ENCODE assay signal across 11 cellular contexts in genomic region chr13:113853518-113854237, GRCh38. TPM values are rescaled to one million over a fixed set of nuclear protein-coding genes. Genes with fewer than 3 reads are reported as not detected.
DNase-seq lines count a peak whose midpoint lies in the region; ATAC-seq and TF ChIP-seq lines count a peak whose summit lies in the region.
"Had no signal": no experiment of that assay in that cellular context is flagged by ENCODE, and none has a peak within 500 bp of the region (broad histone marks: within the 10 kb centered on the region; RNA-seq: fewer than 3 reads in every experiment).

No MANE protein-coding gene starts in this region.

- in situ Hi-C loops in GM13977 (cut with MboI; ENCODE audit: low pct_unique_long_range_greater_than_20kb, low sequenced_read_pairs, unreplicated experiment): no loop called here

- ATAC-seq in GM23338: peak; percentile 9
- ATAC-seq in right cardiac atrium: peak; percentile 57 to 72
- ATAC-seq in esophagus mucosa: no peak

- H3K4me3 ChIP-seq in GM23338 (no peak overlapping the region), adipocyte (ENCODE audit: low read length) (no peak overlapping the region), right cardiac atrium (ENCODE audit: low read length) (no peak overlapping the region), skeletal muscle tissue (ENCODE audit: low read length in 3 of 3) (peak overlapping the region; percentile 4 to 22 (median 11))
- H3K4me3 ChIP-seq: SJCRH30 had no signal

- peaks cover 17% of the 10 kb centered on the region; the same call in 1 of the 2 replicates for H3K79me2 ChIP-seq in GM23338 (replicated peaks; ENCODE audit: insufficient read depth)

- no peaks in the 10 kb centered on the region for H3K36me3 Mint-ChIP-seq in GM23338 (ENCODE audit: low read depth)
- H3K36me3 Mint-ChIP-seq in activated T-helper 1 cell treated with anti-CD3 and anti-CD28 coated beads, Interleukin-12 subunit alpha, Interleukin-12 subunit beta, Interleukin-2, Interleukin-4 antibody, amounts not matched to agents 30 ng/mL and 10 ng/mL and 1 ng/mL, durations not matched to agents 14 hours and 24 hours and 36 hours (ENCODE audit: low read depth): no peaks in the 10 kb centered on the region

- H3K27ac ChIP-seq in GM23338 (ENCODE audit: low read depth) (no peak overlapping the region), right cardiac atrium (ENCODE audit: low read length) (peak overlapping the region; percentile 26), skeletal muscle tissue (ENCODE audit: low read depth, low read length) (peak overlapping the region; percentile 69)
- H3K27ac ChIP-seq: KMS-11, SJCRH30 had no signal

- H3K36me3 ChIP-seq in GM23338 (ENCODE audit: insufficient read depth) (no peaks in the 10 kb centered on the region), adipocyte (ENCODE audit: control insufficient read depth, insufficient read depth, low read length, severe bottlenecking) (no peaks in the 10 kb centered on the region), skeletal muscle tissue (ENCODE audit: control insufficient read depth in 3 of 3, insufficient read depth in 3 of 3, low read length in 3 of 3) (peaks cover 0 to 7% (median 2%) of the 10 kb centered on the region in 3 donors)
- H3K36me3 ChIP-seq: SJCRH30 had no signal

- peaks cover 16% of the 10 kb centered on the region for H3K27me3 Mint-ChIP-seq in GM23338 (ENCODE audit: insufficient read depth, low read depth, poor library complexity)
- H3K27me3 Mint-ChIP-seq in activated T-helper 1 cell treated with anti-CD3 and anti-CD28 coated beads, Interleukin-12 subunit alpha, Interleukin-12 subunit beta, Interleukin-2, Interleukin-4 antibody, amounts not matched to agents 30 ng/mL and 10 ng/mL and 1 ng/mL, durations not matched to agents 14 hours and 24 hours and 36 hours (ENCODE audit: insufficient read depth): no peaks in the 10 kb centered on the region

- no peaks in the 10 kb centered on the region for H3K27me3 ChIP-seq in GM23338 (ENCODE audit: insufficient read depth)
- H3K27me3 ChIP-seq in adipocyte (replicated peaks; ENCODE audit: control insufficient read depth, insufficient read depth, low read length): no peaks in the 10 kb centered on the region
- no peaks in the 10 kb centered on the region for H3K27me3 ChIP-seq in right cardiac atrium (ENCODE audit: control insufficient read depth, insufficient read depth)
- H3K27me3 ChIP-seq in skeletal muscle tissue (ENCODE audit: control insufficient read depth in 3 of 3, insufficient read depth in 3 of 3, low read length in 3 of 3): no peaks in the 10 kb centered on the region
- H3K27me3 ChIP-seq: SJCRH30 had no signal

- H3K9me3 ChIP-seq in adipocyte (ENCODE audit: control insufficient read depth, low read length) (no peaks in the 10 kb centered on the region), right cardiac atrium (ENCODE audit: control insufficient read depth, low read length) (no peaks in the 10 kb centered on the region), skeletal muscle tissue (ENCODE audit: control insufficient read depth in 3 of 3, low read length in 3 of 3) (no peaks in the 10 kb centered on the region)

- H3F3A ChIP-seq in GM23338 (replicated peaks; ENCODE audit: low read depth): peaks cover 7% of the 10 kb centered on the region

- no peaks in the 10 kb centered on the region; the same call in 1 of the 2 replicates for H3K9me2 ChIP-seq in GM23338 (ENCODE audit: insufficient read depth)

- intact Hi-C loops in right cardiac atrium (cut with DNase I): no loop called here
- intact Hi-C loops in activated T-helper 1 cell treated with anti-CD3 and anti-CD28 coated beads, Interleukin-12 subunit alpha, Interleukin-12 subunit beta, Interleukin-2, Interleukin-4 antibody, amounts not matched to agents 30 ng/mL and 10 ng/mL and 1 ng/mL, durations not matched to agents 14 hours and 24 hours and 36 hours (cut with micrococcal nuclease): no loop called here

- H3K9me3 Mint-ChIP-seq in GM23338: no peaks in the 10 kb centered on the region
- peaks cover 4% of the 10 kb centered on the region for H3K9me3 Mint-ChIP-seq in activated T-helper 1 cell treated with anti-CD3 and anti-CD28 coated beads, Interleukin-12 subunit alpha, Interleukin-12 subunit beta, Interleukin-2, Interleukin-4 antibody, amounts not matched to agents 30 ng/mL and 10 ng/mL and 1 ng/mL, durations not matched to agents 14 hours and 24 hours and 36 hours

- peak overlapping the region; percentile 23 for H3K9ac ChIP-seq in adipocyte (ENCODE audit: low read length)
- H3K9ac ChIP-seq in skeletal muscle tissue (ENCODE audit: low read depth in 1 of 3, low read length in 3 of 3): peak overlapping the region in 2 of 3 donors; percentile 24 to 68
- H3K9ac ChIP-seq: KMS-11 had no signal

- no peaks in the 10 kb centered on the region for H4K20me1 ChIP-seq in GM23338 (replicated peaks; ENCODE audit: insufficient read depth)

- H3K4me3 Mint-ChIP-seq in GM23338: no peak overlapping the region
- H3K4me3 Mint-ChIP-seq in activated T-helper 1 cell treated with anti-CD3 and anti-CD28 coated beads, Interleukin-12 subunit alpha, Interleukin-12 subunit beta, Interleukin-2, Interleukin-4 antibody, amounts not matched to agents 30 ng/mL and 10 ng/mL and 1 ng/mL, durations not matched to agents 14 hours and 24 hours and 36 hours: no peak overlapping the region
- H3K4me3 Mint-ChIP-seq: activated CD4-positive, alpha-beta T cell treated with anti-CD3 and anti-CD28 coated beads, Interleukin-2, amount 10 ng/mL, durations not matched to agents 24 days and 14 days had no signal

- TF ChIP-seq CTCF in GM23338 (conservative IDR thresholded peaks at IDR 0.05; ENCODE audit: low read depth in 2 of 2): no peak
- TF ChIP-seq CTCF in GM13977 (IDR thresholded peaks at IDR 0.05; ENCODE audit: extremely low read depth, insufficient read depth, missing control alignments): no peak

- DNase-seq in GM23338 (ENCODE audit: low spot score): no peak
- DNase-seq in adipocyte (ENCODE audit: low read depth): no peak
- DNase-seq in right cardiac atrium: peak in 2 of 3 donors; percentile 63 to 76
- DNase-seq in putamen (ENCODE audit: low spot score): no peak
- DNase-seq in GM13977 (ENCODE audit: low spot score): no peak
- DNase-seq in activated T-helper 1 cell treated with anti-CD3 and anti-CD28 coated beads, Interleukin-12 subunit alpha, Interleukin-12 subunit beta, Interleukin-2, Interleukin-4 antibody, amounts not matched to agents 30 ng/mL and 10 ng/mL and 1 ng/mL, durations not matched to agents 14 hours and 24 hours and 36 hours (ENCODE audit: low spot score): no peak
- DNase-seq: activated CD4-positive, alpha-beta T cell treated with anti-CD3 and anti-CD28 coated beads, Interleukin-2, amount 10 ng/mL, durations not matched to agents 24 days and 14 days had no signal

- H3K4me2 ChIP-seq in GM23338: no peak overlapping the region
- H3K4me2 ChIP-seq: KMS-11 had no signal

- H2AFZ ChIP-seq in GM23338: no peak overlapping the region

- 35% methylated on average over 11 of the region's 11 CpGs for WGBS in right cardiac atrium

- H3K4me1 ChIP-seq in GM23338 (ENCODE audit: insufficient read depth) (peaks cover 6% of the 10 kb centered on the region), adipocyte (ENCODE audit: control insufficient read depth, insufficient read depth, low read length) (peaks cover 33% of the 10 kb centered on the region), right cardiac atrium (ENCODE audit: control insufficient read depth, insufficient read depth, low read length) (peaks cover 27% of the 10 kb centered on the region), skeletal muscle tissue (ENCODE audit: control insufficient read depth in 3 of 3, insufficient read depth in 3 of 3, low read length in 3 of 3) (peaks cover 54 to 81% (median 59%) of the 10 kb centered on the region in 3 donors)
- H3K4me1 ChIP-seq: SJCRH30 had no signal

- H3K4me1 Mint-ChIP-seq in GM23338: peaks cover 45% of the 10 kb centered on the region
- H3K4me1 Mint-ChIP-seq in activated T-helper 1 cell treated with anti-CD3 and anti-CD28 coated beads, Interleukin-12 subunit alpha, Interleukin-12 subunit beta, Interleukin-2, Interleukin-4 antibody, amounts not matched to agents 30 ng/mL and 10 ng/mL and 1 ng/mL, durations not matched to agents 14 hours and 24 hours and 36 hours (ENCODE audit: low read depth): no peaks in the 10 kb centered on the region

- no peak overlapping the region for H3K27ac Mint-ChIP-seq in GM23338
- no peak overlapping the region for H3K27ac Mint-ChIP-seq in activated T-helper 1 cell treated with anti-CD3 and anti-CD28 coated beads, Interleukin-12 subunit alpha, Interleukin-12 subunit beta, Interleukin-2, Interleukin-4 antibody, amounts not matched to agents 30 ng/mL and 10 ng/mL and 1 ng/mL, durations not matched to agents 14 hours and 24 hours and 36 hours
- H3K27ac Mint-ChIP-seq: activated CD4-positive, alpha-beta T cell treated with anti-CD3 and anti-CD28 coated beads, Interleukin-2, amount 10 ng/mL, durations not matched to agents 24 days and 14 days had no signal

TF ChIP-seq in GM23338, 12 proteins besides CTCF, POLR2A, EP300 and RAD21 (continues in another document):
- TF ChIP-seq POLR2AphosphoS5 (IDR thresholded peaks at IDR 0.05; ENCODE audit: low read depth) (no peak), JUNB (IDR thresholded peaks at IDR 0.05; ENCODE audit: unreplicated experiment) (no peak), EZH2 (IDR thresholded peaks at IDR 0.05; ENCODE audit: low read depth, unreplicated experiment) (no peak), ZNF331 (CRISPR knock-in tag; IDR thresholded peaks at IDR 0.05; ENCODE audit: low read depth) (no peak), CREB1 (CRISPR knock-in tag; IDR thresholded peaks at IDR 0.05; ENCODE audit: low read depth) (no peak), ZNF114 (CRISPR knock-in tag; IDR thresholded peaks at IDR 0.05) (no peak), STAT1 (IDR thresholded peaks at IDR 0.05; ENCODE audit: unreplicated experiment) (no peak)
- TF ChIP-seq, protein P1, sequence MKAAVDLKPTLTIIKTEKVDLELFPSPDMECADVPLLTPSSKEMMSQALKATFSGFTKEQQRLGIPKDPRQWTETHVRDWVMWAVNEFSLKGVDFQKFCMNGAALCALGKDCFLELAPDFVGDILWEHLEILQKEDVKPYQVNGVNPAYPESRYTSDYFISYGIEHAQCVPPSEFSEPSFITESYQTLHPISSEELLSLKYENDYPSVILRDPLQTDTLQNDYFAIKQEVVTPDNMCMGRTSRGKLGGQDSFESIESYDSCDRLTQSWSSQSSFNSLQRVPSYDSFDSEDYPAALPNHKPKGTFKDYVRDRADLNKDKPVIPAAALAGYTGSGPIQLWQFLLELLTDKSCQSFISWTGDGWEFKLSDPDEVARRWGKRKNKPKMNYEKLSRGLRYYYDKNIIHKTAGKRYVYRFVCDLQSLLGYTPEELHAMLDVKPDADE (IDR thresholded peaks at IDR 0.05): no peak

RNA-seq across cellular contexts. Expression of gene GAS6, which starts 10.2 kb away (rescaled TPM):
- 18.0 and 21.2 TPM in 2 replicates for total RNA-seq in GM23338 (2014; rRNA removed; shearing (Covaris generic))
- polyA plus RNA-seq in GM23338 (2016; fragmentation: Nextera tagmentation; extraction: Ambion mirVana) (7.9 and 8.8 TPM in 2 replicates), right cardiac atrium (273 TPM)
- total RNA-seq in right cardiac atrium (100 to 1,000 TPM; 197 to 213 (median 202) TPM), skeletal muscle tissue (25.1 TPM), esophagus mucosa (34.8 TPM)
- total RNA-seq in activated T-helper 1 cell treated with anti-CD3 and anti-CD28 coated beads, Interleukin-12 subunit alpha, Interleukin-12 subunit beta, Interleukin-2, Interleukin-4 antibody, amounts not matched to agents 30 ng/mL and 10 ng/mL and 1 ng/mL, durations not matched to agents 14 hours and 24 hours and 36 hours: 0.62 and 0.98 TPM in 2 replicates

Comparison
In these comparisons a context has a peak if more than half of its experiments do, and no peak if none do; other contexts are left out.
1. DNase-seq: peak in right cardiac atrium (2 of 3); none in GM23338 (single experiment), adipocyte (single experiment), putamen (single experiment), GM13977 (single experiment) and activated T-helper 1 cell treated with anti-CD3 and anti-CD28 coated beads, Interleukin-12 subunit alpha, Interleukin-12 subunit beta, Interleukin-2, Interleukin-4 antibody, amounts not matched to agents 30 ng/mL and 10 ng/mL and 1 ng/mL, durations not matched to agents 14 hours and 24 hours and 36 hours (single experiment).
2. H3K4me3 ChIP-seq: peak in skeletal muscle tissue (3 of 3); none in GM23338 (single experiment), adipocyte (single experiment) and right cardiac atrium (single experiment).